1 cellular context compared by ENCODE assay signal in the genomic region with DNA sequence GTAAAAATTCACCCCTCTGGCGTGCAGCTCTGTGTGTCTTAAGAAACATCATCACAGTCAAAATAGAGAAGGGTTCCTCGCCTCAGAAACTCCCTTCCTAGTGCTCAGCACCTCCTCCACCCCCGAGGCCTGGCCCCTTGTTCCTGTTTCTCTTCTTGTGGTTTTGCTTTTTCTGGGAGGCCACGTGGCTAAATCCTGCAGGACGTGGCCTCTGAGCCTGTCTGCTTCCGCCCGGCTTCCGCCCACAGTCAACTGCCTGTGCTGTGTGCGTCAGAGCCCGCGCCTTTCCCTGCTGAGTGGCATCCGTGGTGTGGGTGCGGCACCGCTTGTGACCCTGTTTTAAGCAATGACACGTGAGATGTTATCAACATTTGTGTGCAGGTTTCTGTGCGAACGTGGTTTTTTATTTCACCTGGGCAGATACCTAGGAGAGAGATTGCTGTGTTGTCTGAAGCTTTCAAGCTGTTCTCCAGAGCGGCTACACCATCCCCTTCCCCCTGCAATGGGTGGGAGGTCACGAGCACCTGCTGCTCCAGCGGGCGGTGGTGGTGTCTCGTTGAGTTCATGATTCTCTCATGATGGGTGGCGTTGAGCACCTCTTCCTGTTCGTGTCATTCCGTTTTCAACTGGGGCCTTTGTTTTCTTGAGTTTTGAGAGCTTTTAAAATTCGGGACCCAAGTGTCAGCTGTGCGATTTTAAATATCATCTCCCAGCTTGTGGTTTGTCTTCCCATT.
TF ChIP-seq lines count a peak whose summit lies in the region.

No MANE protein-coding gene starts in this region.

TF ChIP-seq in K562, 482 proteins besides CTCF, POLR2A, EP300 and RAD21 (continued from another document and continues in another):
- TF ChIP-seq, protein P1, sequence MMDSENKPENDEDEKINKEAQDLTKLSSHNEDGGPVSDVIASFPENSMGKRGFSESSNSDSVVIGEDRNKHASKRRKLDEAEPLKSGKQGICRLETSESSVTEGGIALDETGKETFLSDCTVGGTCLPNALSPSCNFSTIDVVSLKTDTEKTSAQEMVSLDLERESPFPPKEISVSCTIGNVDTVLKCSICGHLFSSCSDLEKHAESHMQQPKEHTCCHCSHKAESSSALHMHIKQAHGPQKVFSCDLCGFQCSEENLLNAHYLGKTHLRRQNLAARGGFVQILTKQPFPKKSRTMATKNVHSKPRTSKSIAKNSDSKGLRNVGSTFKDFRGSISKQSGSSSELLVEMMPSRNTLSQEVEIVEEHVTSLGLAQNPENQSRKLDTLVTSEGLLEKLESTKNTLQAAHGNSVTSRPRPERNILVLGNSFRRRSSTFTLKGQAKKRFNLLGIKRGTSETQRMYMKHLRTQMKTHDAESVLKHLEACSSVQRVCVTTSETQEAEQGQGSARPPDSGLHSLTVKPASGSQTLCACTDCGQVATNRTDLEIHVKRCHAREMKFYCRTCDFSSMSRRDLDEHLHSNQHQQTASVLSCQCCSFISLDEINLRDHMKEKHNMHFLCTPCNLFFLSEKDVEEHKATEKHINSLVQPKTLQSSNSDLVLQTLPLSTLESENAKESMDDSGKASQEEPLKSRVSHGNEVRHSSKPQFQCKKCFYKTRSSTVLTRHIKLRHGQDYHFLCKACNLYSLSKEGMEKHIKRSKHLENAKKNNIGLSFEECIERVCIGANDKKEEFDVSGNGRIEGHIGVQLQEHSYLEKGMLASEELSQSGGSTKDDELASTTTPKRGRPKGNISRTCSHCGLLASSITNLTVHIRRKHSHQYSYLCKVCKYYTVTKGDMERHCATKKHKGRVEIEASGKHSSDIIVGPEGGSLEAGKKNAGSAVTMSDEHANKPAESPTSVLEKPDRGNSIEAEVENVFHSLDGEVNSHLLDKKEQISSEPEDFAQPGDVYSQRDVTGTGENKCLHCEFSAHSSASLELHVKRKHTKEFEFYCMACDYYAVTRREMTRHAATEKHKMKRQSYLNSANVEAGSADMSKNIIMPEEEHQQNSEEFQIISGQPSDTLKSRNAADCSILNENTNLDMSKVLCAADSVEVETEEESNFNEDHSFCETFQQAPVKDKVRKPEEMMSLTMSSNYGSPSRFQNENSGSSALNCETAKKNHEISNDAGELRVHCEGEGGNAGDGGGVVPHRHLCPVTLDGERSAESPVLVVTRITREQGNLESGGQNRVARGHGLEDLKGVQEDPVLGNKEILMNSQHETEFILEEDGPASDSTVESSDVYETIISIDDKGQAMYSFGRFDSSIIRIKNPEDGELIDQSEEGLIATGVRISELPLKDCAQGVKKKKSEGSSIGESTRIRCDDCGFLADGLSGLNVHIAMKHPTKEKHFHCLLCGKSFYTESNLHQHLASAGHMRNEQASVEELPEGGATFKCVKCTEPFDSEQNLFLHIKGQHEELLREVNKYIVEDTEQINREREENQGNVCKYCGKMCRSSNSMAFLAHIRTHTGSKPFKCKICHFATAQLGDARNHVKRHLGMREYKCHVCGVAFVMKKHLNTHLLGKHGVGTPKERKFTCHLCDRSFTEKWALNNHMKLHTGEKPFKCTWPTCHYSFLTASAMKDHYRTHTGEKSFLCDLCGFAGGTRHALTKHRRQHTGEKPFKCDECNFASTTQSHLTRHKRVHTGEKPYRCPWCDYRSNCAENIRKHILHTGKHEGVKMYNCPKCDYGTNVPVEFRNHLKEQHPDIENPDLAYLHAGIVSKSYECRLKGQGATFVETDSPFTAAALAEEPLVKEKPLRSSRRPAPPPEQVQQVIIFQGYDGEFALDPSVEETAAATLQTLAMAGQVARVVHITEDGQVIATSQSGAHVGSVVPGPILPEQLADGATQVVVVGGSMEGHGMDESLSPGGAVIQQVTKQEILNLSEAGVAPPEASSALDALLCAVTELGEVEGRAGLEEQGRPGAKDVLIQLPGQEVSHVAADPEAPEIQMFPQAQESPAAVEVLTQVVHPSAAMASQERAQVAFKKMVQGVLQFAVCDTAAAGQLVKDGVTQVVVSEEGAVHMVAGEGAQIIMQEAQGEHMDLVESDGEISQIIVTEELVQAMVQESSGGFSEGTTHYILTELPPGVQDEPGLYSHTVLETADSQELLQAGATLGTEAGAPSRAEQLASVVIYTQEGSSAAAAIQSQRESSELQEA (IDR thresholded peaks at IDR 0.05; ENCODE audit: low read depth), result no peak
- TF ChIP-seq FOSL1 (tag; conservative IDR thresholded peaks at IDR 0.05), result no peak
- TF ChIP-seq BACH1 (tag; IDR thresholded peaks at IDR 0.05), result no peak
- no peak for TF ChIP-seq SETDB1 (IDR thresholded peaks at IDR 0.05; ENCODE audit: low read length)
- TF ChIP-seq ZBTB33 (CRISPR knock-in tag; IDR thresholded peaks at IDR 0.05), result peak; percentile 64; the same call in 1 of the 2 replicates
- TF ChIP-seq JUND (IDR thresholded peaks at IDR 0.05; ENCODE audit: borderline replicate concordance, low read depth, low read length), result 0 out of 2 replicates have a peak, but pooled peaks have one; percentile 13
- TF ChIP-seq JUND (tag; IDR thresholded peaks at IDR 0.05; ENCODE audit: borderline replicate concordance, low read depth, low read length), result no peak
- TF ChIP-seq, protein P2, sequence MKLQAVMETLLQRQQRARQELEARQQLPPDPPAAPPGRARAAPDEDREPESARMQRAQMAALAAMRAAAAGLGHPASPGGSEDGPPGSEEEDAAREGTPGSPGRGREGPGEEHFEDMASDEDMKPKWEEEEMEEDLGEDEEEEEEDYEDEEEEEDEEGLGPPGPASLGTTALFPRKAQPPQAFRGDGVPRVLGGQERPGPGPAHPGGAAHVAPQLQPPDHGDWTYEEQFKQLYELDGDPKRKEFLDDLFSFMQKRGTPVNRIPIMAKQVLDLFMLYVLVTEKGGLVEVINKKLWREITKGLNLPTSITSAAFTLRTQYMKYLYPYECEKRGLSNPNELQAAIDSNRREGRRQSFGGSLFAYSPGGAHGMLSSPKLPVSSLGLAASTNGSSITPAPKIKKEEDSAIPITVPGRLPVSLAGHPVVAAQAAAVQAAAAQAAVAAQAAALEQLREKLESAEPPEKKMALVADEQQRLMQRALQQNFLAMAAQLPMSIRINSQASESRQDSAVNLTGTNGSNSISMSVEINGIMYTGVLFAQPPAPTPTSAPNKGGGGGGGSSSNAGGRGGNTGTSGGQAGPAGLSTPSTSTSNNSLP (IDR thresholded peaks at IDR 0.05; ENCODE audit: borderline replicate concordance, low read depth, low read length), result no peak
- TF ChIP-seq CREB1 (IDR thresholded peaks at IDR 0.05), result no peak; the same call in 1 of the 2 replicates
- peak; percentile 77 for TF ChIP-seq CREB1 (CRISPR knock-in tag; IDR thresholded peaks at IDR 0.05)
- TF ChIP-seq RBM25 (IDR thresholded peaks at IDR 0.05; ENCODE audit: low read depth, low read length, severe bottlenecking), result no peak
- TF ChIP-seq ZNF165 (CRISPR knock-in tag; IDR thresholded peaks at IDR 0.05; ENCODE audit: borderline replicate concordance), result no peak
- TF ChIP-seq ZNF830 (CRISPR knock-in tag; IDR thresholded peaks at IDR 0.05), result no peak
- TF ChIP-seq GABPA (tag; conservative IDR thresholded peaks at IDR 0.05; ENCODE audit: low read depth), result peak; percentile 87
- TF ChIP-seq CBX3 (IDR thresholded peaks at IDR 0.05; ENCODE audit: borderline replicate concordance in 1 of 2, low read length in 2 of 2), result no peak
- TF ChIP-seq TBL1XR1 (IDR thresholded peaks at IDR 0.05; ENCODE audit: low read length in 2 of 2), result 0 out of 4 replicates have a peak, but pooled peaks of 1 of the 2 experiments have one; percentile 13
- no peak for TF ChIP-seq CBFA2T2 (conservative IDR thresholded peaks at IDR 0.05)
- peak; percentile 67; the same call in 1 of the 2 replicates for TF ChIP-seq MTA1 (IDR thresholded peaks at IDR 0.05; ENCODE audit: borderline replicate concordance)
- no peak for TF ChIP-seq SRSF3 (IDR thresholded peaks at IDR 0.05; ENCODE audit: insufficient read depth, low read length)
- TF ChIP-seq ZNF212 (CRISPR knock-in tag; IDR thresholded peaks at IDR 0.05), result no peak
- TF ChIP-seq ZBTB43 (CRISPR knock-in tag; IDR thresholded peaks at IDR 0.05), result no peak
- TF ChIP-seq ZNF766 (CRISPR knock-in tag; conservative IDR thresholded peaks at IDR 0.05), result no peak
- no peak for TF ChIP-seq SIN3B (IDR thresholded peaks at IDR 0.05; ENCODE audit: low read depth)
- TF ChIP-seq ZBTB34 (CRISPR knock-in tag; IDR thresholded peaks at IDR 0.05), result no peak
- TF ChIP-seq GABPB1 (CRISPR knock-in tag; IDR thresholded peaks at IDR 0.05), result peak; percentile 88
- no peak for TF ChIP-seq DNMT1 (IDR thresholded peaks at IDR 0.05)
- TF ChIP-seq CEBPG (CRISPR knock-in tag; IDR thresholded peaks at IDR 0.05), result no peak
- no peak for TF ChIP-seq CEBPG (tag; conservative IDR thresholded peaks at IDR 0.05 in 1 of 2, IDR thresholded peaks at IDR 0.05 in 1 of 2)
- TF ChIP-seq CBFA2T3 (IDR thresholded peaks at IDR 0.05), result no peak
- TF ChIP-seq IRF2 (CRISPR knock-in tag; IDR thresholded peaks at IDR 0.05), result no peak
- TF ChIP-seq ZNF75A (CRISPR knock-in tag; IDR thresholded peaks at IDR 0.05), result no peak
- TF ChIP-seq CHD4 (IDR thresholded peaks at IDR 0.05; ENCODE audit: insufficient read depth, insufficient replicate concordance, low read depth, low read length, poor library complexity, severe bottlenecking), result no peak
- TF ChIP-seq, protein P3, sequence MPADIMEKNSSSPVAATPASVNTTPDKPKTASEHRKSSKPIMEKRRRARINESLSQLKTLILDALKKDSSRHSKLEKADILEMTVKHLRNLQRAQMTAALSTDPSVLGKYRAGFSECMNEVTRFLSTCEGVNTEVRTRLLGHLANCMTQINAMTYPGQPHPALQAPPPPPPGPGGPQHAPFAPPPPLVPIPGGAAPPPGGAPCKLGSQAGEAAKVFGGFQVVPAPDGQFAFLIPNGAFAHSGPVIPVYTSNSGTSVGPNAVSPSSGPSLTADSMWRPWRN (IDR thresholded peaks at IDR 0.05; ENCODE audit: low read depth), result peak; percentile 60; the same call in 1 of the 2 replicates
- no peak for TF ChIP-seq KHSRP (IDR thresholded peaks at IDR 0.05)
- TF ChIP-seq, protein P4, sequence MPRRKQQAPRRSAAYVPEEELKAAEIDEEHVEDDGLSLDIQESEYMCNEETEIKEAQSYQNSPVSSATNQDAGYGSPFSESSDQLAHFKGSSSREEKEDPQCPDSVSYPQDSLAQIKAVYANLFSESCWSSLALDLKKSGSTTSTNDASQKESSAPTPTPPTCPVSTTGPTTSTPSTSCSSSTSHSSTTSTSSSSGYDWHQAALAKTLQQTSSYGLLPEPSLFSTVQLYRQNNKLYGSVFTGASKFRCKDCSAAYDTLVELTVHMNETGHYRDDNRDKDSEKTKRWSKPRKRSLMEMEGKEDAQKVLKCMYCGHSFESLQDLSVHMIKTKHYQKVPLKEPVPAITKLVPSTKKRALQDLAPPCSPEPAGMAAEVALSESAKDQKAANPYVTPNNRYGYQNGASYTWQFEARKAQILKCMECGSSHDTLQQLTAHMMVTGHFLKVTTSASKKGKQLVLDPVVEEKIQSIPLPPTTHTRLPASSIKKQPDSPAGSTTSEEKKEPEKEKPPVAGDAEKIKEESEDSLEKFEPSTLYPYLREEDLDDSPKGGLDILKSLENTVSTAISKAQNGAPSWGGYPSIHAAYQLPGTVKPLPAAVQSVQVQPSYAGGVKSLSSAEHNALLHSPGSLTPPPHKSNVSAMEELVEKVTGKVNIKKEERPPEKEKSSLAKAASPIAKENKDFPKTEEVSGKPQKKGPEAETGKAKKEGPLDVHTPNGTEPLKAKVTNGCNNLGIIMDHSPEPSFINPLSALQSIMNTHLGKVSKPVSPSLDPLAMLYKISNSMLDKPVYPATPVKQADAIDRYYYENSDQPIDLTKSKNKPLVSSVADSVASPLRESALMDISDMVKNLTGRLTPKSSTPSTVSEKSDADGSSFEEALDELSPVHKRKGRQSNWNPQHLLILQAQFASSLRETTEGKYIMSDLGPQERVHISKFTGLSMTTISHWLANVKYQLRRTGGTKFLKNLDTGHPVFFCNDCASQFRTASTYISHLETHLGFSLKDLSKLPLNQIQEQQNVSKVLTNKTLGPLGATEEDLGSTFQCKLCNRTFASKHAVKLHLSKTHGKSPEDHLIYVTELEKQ (CRISPR knock-in tag; IDR thresholded peaks at IDR 0.05), result no peak
- TF ChIP-seq, protein P5, sequence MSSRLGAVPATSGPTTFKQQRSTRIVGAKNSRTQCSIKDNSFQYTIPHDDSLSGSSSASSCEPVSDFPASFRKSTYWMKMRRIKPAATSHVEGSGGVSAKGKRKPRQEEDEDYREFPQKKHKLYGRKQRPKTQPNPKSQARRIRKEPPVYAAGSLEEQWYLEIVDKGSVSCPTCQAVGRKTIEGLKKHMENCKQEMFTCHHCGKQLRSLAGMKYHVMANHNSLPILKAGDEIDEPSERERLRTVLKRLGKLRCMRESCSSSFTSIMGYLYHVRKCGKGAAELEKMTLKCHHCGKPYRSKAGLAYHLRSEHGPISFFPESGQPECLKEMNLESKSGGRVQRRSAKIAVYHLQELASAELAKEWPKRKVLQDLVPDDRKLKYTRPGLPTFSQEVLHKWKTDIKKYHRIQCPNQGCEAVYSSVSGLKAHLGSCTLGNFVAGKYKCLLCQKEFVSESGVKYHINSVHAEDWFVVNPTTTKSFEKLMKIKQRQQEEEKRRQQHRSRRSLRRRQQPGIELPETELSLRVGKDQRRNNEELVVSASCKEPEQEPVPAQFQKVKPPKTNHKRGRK (tag; IDR thresholded peaks at IDR 0.05), result no peak
- TF ChIP-seq SMAD1 (IDR thresholded peaks at IDR 0.05; ENCODE audit: low read depth, low read length, partially characterized antibody), result no peak
- no peak for TF ChIP-seq PML (IDR thresholded peaks at IDR 0.05; ENCODE audit: low read length)
